ENCODE assay signal across 19 cellular contexts in the genomic region with DNA sequence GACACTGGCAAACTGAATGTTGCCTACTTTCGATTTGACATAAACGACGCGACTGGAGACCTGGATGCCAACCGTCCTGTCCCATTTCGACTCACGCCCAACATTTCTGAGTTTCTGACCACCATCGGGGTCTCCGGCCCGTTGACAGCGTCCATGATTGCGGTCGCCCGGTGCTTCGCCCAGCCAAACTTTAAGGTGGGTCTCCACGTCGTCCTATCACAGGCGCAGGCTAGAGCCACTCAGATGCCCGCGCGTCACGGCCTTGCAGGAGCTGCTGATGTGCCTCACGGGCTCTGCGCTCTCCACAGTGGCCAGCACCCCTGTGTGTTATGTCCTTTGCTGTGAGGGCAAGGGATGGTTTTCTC.
"Had no signal": no experiment of that assay in that cellular context is flagged by ENCODE, and none has a peak within 500 bp of the region (broad histone marks: within the 10 kb centered on the region; RNA-seq: fewer than 3 reads in every experiment).

No MANE protein-coding gene starts in this region.

- DNase-seq: activated CD4-positive, alpha-beta T cell treated with anti-CD3 and anti-CD28 coated beads for 4 hours; activated CD4-positive, alpha-beta T cell treated with anti-CD3 and anti-CD28 coated beads, Interleukin-2, amount 50 U/mL, for 4 hours; activated gamma-delta T cell; activated naive CD4-positive, alpha-beta T cell treated with anti-CD3 and anti-CD28 coated beads, Interleukin-2, amount 10 ng/mL, durations not matched to agents 7 days and 5 days; effector memory CD8-positive, alpha-beta T cell; foreskin fibroblast; hypothalamus; immature natural killer cell; kidney glomerular epithelial cell; left ventricle myocardium inferior; nucleus accumbens; psoas muscle; stimulated activated CD4-positive, alpha-beta T cell treated with anti-CD3 and anti-CD28 coated beads, Interleukin-15, amount 100 ng/mL, for 24 hours; stimulated activated naive CD4-positive, alpha-beta T cell treated with Interleukin-2 at 50 U/mL for 16 hours; transverse colon had no signal

- ATAC-seq: effector memory CD8-positive, alpha-beta T cell; esophagus mucosa; pancreas; psoas muscle had no signal

- H3K9me3 Mint-ChIP-seq: activated naive CD4-positive, alpha-beta T cell treated with anti-CD3 and anti-CD28 coated beads, Interleukin-2, amount 10 ng/mL, durations not matched to agents 7 days and 5 days; brain; effector memory CD8-positive, alpha-beta T cell; immature natural killer cell had no signal

- H3K27ac Mint-ChIP-seq: activated naive CD4-positive, alpha-beta T cell treated with anti-CD3 and anti-CD28 coated beads, Interleukin-2, amount 10 ng/mL, durations not matched to agents 7 days and 5 days; activated naive CD8-positive, alpha-beta T cell treated with anti-CD3 and anti-CD28 coated beads, Interleukin-2, amount 10 ng/mL, durations not matched to agents 7 days and 5 days; brain had no signal

- H3K4me3 Mint-ChIP-seq: activated naive CD4-positive, alpha-beta T cell treated with anti-CD3 and anti-CD28 coated beads, Interleukin-2, amount 10 ng/mL, durations not matched to agents 7 days and 5 days; activated naive CD8-positive, alpha-beta T cell treated with anti-CD3 and anti-CD28 coated beads, Interleukin-2, amount 10 ng/mL, durations not matched to agents 7 days and 5 days; brain; effector memory CD8-positive, alpha-beta T cell; immature natural killer cell had no signal

- H3K4me1 Mint-ChIP-seq: activated naive CD4-positive, alpha-beta T cell treated with anti-CD3 and anti-CD28 coated beads, Interleukin-2, amount 10 ng/mL, durations not matched to agents 7 days and 5 days; brain; immature natural killer cell had no signal

- H3K27me3 Mint-ChIP-seq: activated naive CD4-positive, alpha-beta T cell treated with anti-CD3 and anti-CD28 coated beads, Interleukin-2, amount 10 ng/mL, durations not matched to agents 7 days and 5 days; activated naive CD8-positive, alpha-beta T cell treated with anti-CD3 and anti-CD28 coated beads, Interleukin-2, amount 10 ng/mL, durations not matched to agents 7 days and 5 days; brain; effector memory CD8-positive, alpha-beta T cell had no signal
